In the genomic region with DNA sequence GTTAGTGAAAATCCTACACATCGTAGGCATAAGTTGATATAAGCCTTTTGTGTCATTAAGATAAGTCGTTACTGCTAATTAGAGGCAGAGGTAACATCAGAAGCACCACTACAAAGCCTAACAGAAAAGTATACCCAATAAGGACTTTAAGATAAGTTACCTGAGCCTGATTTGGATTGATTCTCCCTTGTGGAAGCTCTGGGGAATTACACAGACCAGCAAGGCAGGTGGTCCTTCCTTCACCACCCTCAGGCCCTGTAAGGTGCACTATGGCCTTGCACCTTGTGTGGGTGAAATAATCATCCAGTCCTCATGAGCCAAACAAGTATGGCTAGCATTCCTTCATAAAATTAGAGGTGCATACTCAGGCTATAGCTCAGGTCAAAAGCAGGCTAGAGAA, we compare ENCODE assay signal across 8 cellular contexts.
"Had no signal": no experiment of that assay in that cellular context is flagged by ENCODE, and none has a peak within 500 bp of the region (broad histone marks: within the 10 kb centered on the region; RNA-seq: fewer than 3 reads in every experiment).

No MANE protein-coding gene starts in this region.

- ATAC-seq: HepG2 had no signal

- H3K4me3 ChIP-seq: GM23248 had no signal

- H2AFZ ChIP-seq: GM23248 had no signal

- H3K36me3 Mint-ChIP-seq: IgD-negative memory B cell had no signal

- H3K9ac ChIP-seq: GM23248, KMS-11 had no signal

- H3K4me1 Mint-ChIP-seq: IgD-negative memory B cell had no signal

- H3K27me3 Mint-ChIP-seq: IgD-negative memory B cell had no signal

- H3K4me3 Mint-ChIP-seq: IgD-negative memory B cell had no signal

- H3K27ac ChIP-seq: GM23248, HL-60, KMS-11 had no signal

- DNase-seq: GM23248, H7, HCEC 1CT, KBM-7 had no signal

- H3K4me2 ChIP-seq: KMS-11 had no signal

- H3K27ac Mint-ChIP-seq: IgD-negative memory B cell had no signal
